ENCODE assay signal across 8 cellular contexts in the genomic region with DNA sequence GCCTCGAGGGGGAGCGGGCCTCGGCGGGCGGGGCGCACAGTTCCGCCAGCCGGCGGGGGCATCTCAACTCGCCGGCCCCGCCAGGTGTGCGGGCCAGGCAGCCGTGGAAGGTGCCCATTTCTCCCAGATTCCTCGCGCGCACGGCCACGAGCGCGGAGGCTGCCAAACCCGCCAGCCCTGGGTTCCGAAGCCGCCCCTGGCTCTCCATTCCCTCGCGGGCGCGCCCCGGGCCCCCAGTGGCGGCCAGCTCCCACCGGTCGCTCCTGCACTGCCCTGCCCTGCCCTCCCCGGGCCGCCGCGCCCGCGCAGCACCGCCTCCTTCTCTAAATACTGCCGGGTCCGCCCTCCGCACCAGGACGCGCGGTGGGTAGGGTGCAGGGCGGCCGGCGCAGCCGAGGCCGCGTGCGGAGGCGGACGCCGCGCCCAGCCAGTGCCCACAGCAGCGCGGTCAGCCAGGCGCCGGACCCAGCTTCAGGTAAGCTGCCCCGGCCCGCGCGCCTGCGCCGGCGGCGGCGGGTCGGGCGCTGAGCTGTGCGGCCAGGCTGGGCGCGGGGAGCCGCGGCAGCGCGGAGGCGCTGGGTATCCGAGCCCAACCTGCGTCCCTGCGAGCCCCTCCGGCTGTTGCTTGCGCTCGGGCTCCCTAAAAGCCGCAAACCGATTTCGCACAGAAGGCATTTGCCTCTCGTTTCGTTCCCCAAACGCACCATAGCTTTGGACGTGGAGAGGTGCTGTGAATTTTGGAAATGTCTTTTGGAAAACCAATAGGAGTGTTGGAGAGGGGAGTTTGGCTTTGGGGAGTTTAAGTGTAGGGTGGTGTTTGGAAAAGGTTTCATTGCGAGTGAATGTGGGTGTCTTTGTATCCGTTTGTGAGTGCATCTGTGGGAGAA. TPM values are rescaled to one million over a fixed set of nuclear protein-coding genes. Genes with fewer than 3 reads are reported as not detected.
DNase-seq lines count a peak whose midpoint lies in the region; ATAC-seq, FAIRE-seq and TF ChIP-seq lines count a peak whose summit lies in the region.

A gene with protein sequence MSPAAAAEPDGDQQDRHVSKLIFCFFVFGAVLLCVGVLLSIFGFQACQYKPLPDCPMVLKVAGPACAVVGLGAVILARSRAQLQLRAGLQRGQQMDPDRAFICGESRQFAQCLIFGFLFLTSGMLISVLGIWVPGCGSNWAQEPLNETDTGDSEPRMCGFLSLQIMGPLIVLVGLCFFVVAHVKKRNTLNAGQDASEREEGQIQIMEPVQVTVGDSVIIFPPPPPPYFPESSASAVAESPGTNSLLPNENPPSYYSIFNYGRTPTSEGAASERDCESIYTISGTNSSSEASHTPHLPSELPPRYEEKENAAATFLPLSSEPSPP (plus strand): TSS at position 354 of the 887 bp plus-strand sequence. CDS start 2,799 bp downstream, outside the sequence.

- no peak for TF ChIP-seq POLR2A in breast epithelium (IDR thresholded peaks at IDR 0.05)

- WGBS in small intestine, 3 donors: 1 to 2% (median 2%) methylated on average over 74 to 94 of the region's 94 CpGs

- no peaks in the 10 kb centered on the region for H4K20me1 ChIP-seq in keratinocyte (ENCODE audit: control insufficient read depth, extremely low read depth, insufficient read depth, low read length)

- H3K4me1 ChIP-seq in ACC112 (ENCODE audit: control insufficient read depth, insufficient read depth, low read length, unreplicated experiment): peaks cover 42% of the 10 kb centered on the region
- H3K4me1 ChIP-seq in breast epithelium: no peaks in the 10 kb centered on the region
- peaks cover 27% of the 10 kb centered on the region for H3K4me1 ChIP-seq in keratinocyte (ENCODE audit: control insufficient read depth, extremely low read depth, insufficient read depth, low read length)
- H3K4me1 ChIP-seq in small intestine (ENCODE audit: control insufficient read depth in 2 of 2, insufficient read depth in 1 of 2, low read depth in 1 of 2, low read length in 1 of 2): peaks cover 5 to 6% of the 10 kb centered on the region in 2 donors

- intact Hi-C loops in breast epithelium (cut with DNase I; ENCODE audit: low total_unique reads): no loop called here

- peak within 1 kb of the TSS; percentile 92 for H3K4me2 ChIP-seq in keratinocyte (ENCODE audit: control insufficient read depth, extremely low read depth, insufficient read depth, low read depth, low read length)

- peaks cover 16% of the 10 kb centered on the region for H3K79me2 ChIP-seq in ACC112 (ENCODE audit: control insufficient read depth, insufficient read depth, low read length, unreplicated experiment)
- H3K79me2 ChIP-seq in keratinocyte (ENCODE audit: control insufficient read depth, insufficient read depth, low read length): peaks cover 4% of the 10 kb centered on the region

- peak within 1 kb of the TSS; percentile 64 for H3K9ac ChIP-seq in keratinocyte (ENCODE audit: control insufficient read depth, extremely low read depth, insufficient read depth, low read length)

- TF ChIP-seq CTCF in breast epithelium (IDR thresholded peaks at IDR 0.05): no peak
- TF ChIP-seq CTCF in keratinocyte (optimal IDR thresholded peaks at IDR 0.05 in 1 of 3, IDR thresholded peaks at IDR 0.05 in 1 of 3, conservative IDR thresholded peaks at IDR 0.05 in 1 of 3; ENCODE audit: extremely low read depth in 1 of 3, insufficient read depth in 2 of 3, low read length in 3 of 3): no peak

- H3K36me3 ChIP-seq in ACC112 (ENCODE audit: insufficient read depth, low read length) (peaks cover 5% of the 10 kb centered on the region; the same call in 1 of the 2 replicates), breast epithelium (no peaks in the 10 kb centered on the region), keratinocyte (ENCODE audit: control insufficient read depth in 2 of 2, extremely low read depth in 1 of 2, insufficient read depth in 2 of 2, low read length in 2 of 2) (peaks cover 14 to 15% of the 10 kb centered on the region in 2 experiments), small intestine (ENCODE audit: control insufficient read depth in 2 of 2, insufficient read depth in 2 of 2, low read length in 2 of 2) (no peaks in the 10 kb centered on the region)

- H3K27me3 ChIP-seq in ACC112 (ENCODE audit: insufficient read depth, low read length): no peaks in the 10 kb centered on the region
- peaks cover 0 to 3% of the 10 kb centered on the region in 2 donors for H3K27me3 ChIP-seq in breast epithelium
- H3K27me3 ChIP-seq in keratinocyte (ENCODE audit: control insufficient read depth, extremely low read depth, insufficient read depth, low read length): no peaks in the 10 kb centered on the region
- peaks cover 0 to 7% of the 10 kb centered on the region in 2 donors for H3K27me3 ChIP-seq in small intestine (ENCODE audit: control insufficient read depth in 2 of 2, insufficient read depth in 2 of 2, low read length in 2 of 2)

- H3K9me3 ChIP-seq in breast epithelium (no peaks in the 10 kb centered on the region), keratinocyte (ENCODE audit: control insufficient read depth, low read depth, low read length) (no peaks in the 10 kb centered on the region), small intestine (ENCODE audit: control insufficient read depth, low read depth) (no peaks in the 10 kb centered on the region)

- dilution Hi-C loops in keratinocyte (cut with MboI; ENCODE audit: extremely low pct_ligation_motif_present, low sequenced_read_pairs): no loop called here

- no peaks in the 10 kb centered on the region for H3K9me1 ChIP-seq in keratinocyte (ENCODE audit: control insufficient read depth, extremely low read depth, insufficient read depth, low read length)

- H2AFZ ChIP-seq in ACC112 (ENCODE audit: low read length, unreplicated experiment) (peak within 1 kb of the TSS; percentile 87), keratinocyte (ENCODE audit: control insufficient read depth, low read length) (peak within 1 kb of the TSS; percentile 49)

- FAIRE-seq in HTR-8/SVneo (lab: Jason Lieb, UNC) (peak; percentile 52), keratinocyte (lab: Jason Lieb, UNC) (no peak), small intestine (lab: Jason Lieb, UNC) (no peak)

- DNase-seq in HTR-8/SVneo (ENCODE audit: insufficient read length, low spot score) (peak; percentile 49), breast epithelium (ENCODE audit: low spot score in 2 of 2) (no peak), keratinocyte (ENCODE audit: low read depth, low spot score) (no peak), small intestine (peak; percentile 84)

- H3K27ac ChIP-seq in ACC112 (ENCODE audit: low read depth, low read length) (no peak within 1 kb of the TSS), breast epithelium (no peak within 1 kb of the TSS), keratinocyte (ENCODE audit: control insufficient read depth, insufficient read depth, low read length) (peak within 1 kb of the TSS; percentile 33), small intestine (ENCODE audit: low read depth in 1 of 2, low read length in 1 of 2) (peak within 1 kb of the TSS; percentile 95 to 97)

- ATAC-seq in HG03196 (IDR thresholded peaks at IDR 0.05; ENCODE audit: unreplicated experiment) (no peak), GM21529 (IDR thresholded peaks at IDR 0.05; ENCODE audit: unreplicated experiment) (no peak), GM19455 (IDR thresholded peaks at IDR 0.05; ENCODE audit: unreplicated experiment) (no peak)

- H3K4me3 ChIP-seq in ACC112 (ENCODE audit: low read depth, low read length) (peak within 1 kb of the TSS; percentile 92), breast epithelium (peak within 1 kb of the TSS; percentile 45 to 69 (median 51)), keratinocyte (ENCODE audit: control insufficient read depth in 2 of 3, extremely low read depth in 1 of 3, insufficient read depth in 2 of 3, low read depth in 1 of 3, low read length in 3 of 3) (peak within 1 kb of the TSS; percentile 58 to 89 (median 77)), small intestine (ENCODE audit: low read depth in 1 of 2, low read length in 2 of 2) (peak within 1 kb of the TSS; percentile 22 to 74)

RNA-seq across cellular contexts. Expression of the gene that starts here (rescaled TPM):
- under 1 TPM in 1 of 3 donors, not detected in 2; 0.64 TPM for total RNA-seq in breast epithelium
- 8.7 to 10.3 TPM (median 8.8 TPM) in 3 replicates for polyA plus RNA-seq in keratinocyte
- 0.35 TPM for polyA plus RNA-seq in keratinocyte (2011; ENCODE audit: low read depth)
- polyA plus RNA-seq in keratinocyte (2011; cell fraction: cytosol; rRNA removed): 6.6 and 7.1 TPM in 2 replicates
- 12.9 and 14.1 TPM in 2 replicates for polyA plus RNA-seq in keratinocyte (2011; cell fraction: nucleus; rRNA removed)
- polyA plus RNA-seq in keratinocyte (2012; ENCODE audit: low replicate concordance): 2.2 and 7.8 TPM in 2 replicates
- polyA minus RNA-seq in keratinocyte: 4.2 to 6.0 TPM (median 5.6 TPM) in 3 replicates
- 6.9 TPM for polyA minus RNA-seq in keratinocyte (2011; cell fraction: cytosol; rRNA and poly(A)+ RNA removed)
- polyA minus RNA-seq in keratinocyte (2011; cell fraction: nucleus; rRNA and poly(A)+ RNA removed): 5.2 and 7.9 TPM in 2 replicates
- 10 to 100 TPM in 1 of 3 donors, 1 to 10 TPM in 2; 5.1 to 38.1 (median 6.3) TPM for polyA plus RNA-seq in small intestine

Comparison
In these comparisons a context has a peak if more than half of its experiments do, and no peak if none do; other contexts are left out.
1. H3K27ac ChIP-seq: peak in keratinocyte (single experiment) and small intestine (2 of 2); none in ACC112 (single experiment) and breast epithelium (0 of 2).
2. DNase-seq: peak in HTR-8/SVneo (single experiment) and small intestine (single experiment); none in breast epithelium (0 of 2) and keratinocyte (single experiment).
3. Peak in every context shown above with its lines, with median percentiles within 50 percentile points of each other: H3K4me3 ChIP-seq.